35 cellular contexts compared by ENCODE assay signal in the genomic region with DNA sequence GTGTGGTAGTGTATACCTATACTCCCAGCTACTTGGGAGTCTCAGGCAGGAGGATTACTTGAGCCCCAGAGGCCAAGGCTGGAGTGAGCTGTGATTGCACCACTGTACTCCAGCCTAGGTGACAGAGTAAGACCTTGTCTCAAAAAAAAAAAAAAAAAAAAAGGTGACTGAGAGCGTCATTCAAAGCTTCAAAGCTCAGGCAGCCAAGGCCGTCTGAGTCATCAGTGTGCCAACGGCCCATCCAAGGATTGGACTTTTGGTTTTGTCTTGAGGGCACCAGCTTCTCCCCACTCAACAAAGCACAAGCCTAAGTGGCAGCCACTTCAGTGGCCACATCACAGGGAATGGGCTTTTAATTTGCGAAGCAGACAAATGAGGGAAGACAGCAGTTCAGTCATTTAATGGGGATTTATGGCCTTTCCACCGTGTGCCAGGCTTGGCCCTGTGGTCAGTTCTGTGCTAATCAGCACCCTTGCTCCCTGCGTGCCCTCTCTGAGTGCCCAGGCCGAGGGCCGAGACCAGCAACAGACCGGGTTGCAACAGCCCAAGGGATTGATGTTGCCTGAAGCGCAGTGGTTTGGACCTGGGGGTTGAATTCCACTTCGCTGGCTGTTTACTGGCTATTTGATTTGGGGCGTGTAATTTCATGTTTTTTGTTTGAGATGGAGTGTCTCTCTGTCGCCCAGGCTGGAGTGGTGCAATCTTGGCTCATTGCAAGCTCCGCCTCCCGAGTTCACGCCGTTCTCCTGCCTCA. TPM values are rescaled to one million over a fixed set of nuclear protein-coding genes. Genes with fewer than 3 reads are reported as not detected.
DNase-seq lines count a peak whose midpoint lies in the region; ATAC-seq and TF ChIP-seq lines count a peak whose summit lies in the region.
"Had no signal": no experiment of that assay in that cellular context is flagged by ENCODE, and none has a peak within 500 bp of the region (broad histone marks: within the 10 kb centered on the region; RNA-seq: fewer than 3 reads in every experiment).

No MANE protein-coding gene starts in this region.

- TF ChIP-seq POLR2A in HCT116 (IDR thresholded peaks at IDR 0.05; ENCODE audit: borderline replicate concordance, extremely low read depth, insufficient read depth, insufficient read length) (no peak), adrenal gland (IDR thresholded peaks at IDR 0.05) (no peak), prostate gland (IDR thresholded peaks at IDR 0.05) (no peak)

- no peak overlapping the region for H3K4me3 ChIP-seq in HCT116 (replicated peaks in 1 of 2; ENCODE audit: low read depth in 1 of 2, low read length in 2 of 2)
- H3K4me3 ChIP-seq in adrenal gland: no peak overlapping the region
- H3K4me3 ChIP-seq in prostate gland: no peak overlapping the region
- H3K4me3 ChIP-seq in Karpas-422 (ENCODE audit: low read length): no peak overlapping the region
- H3K4me3 ChIP-seq: BLaER1 treated with 17β-estradiol and CSF1 and Interleukin-3, amounts not matched to agents 10 nM and 100 nM; cardiac muscle cell; coronary artery; HAP-1 had no signal

- H3K9me3 ChIP-seq in HCT116 (ENCODE audit: control insufficient read depth in 1 of 2, insufficient read depth in 1 of 2, low read depth in 1 of 2, low read length in 2 of 2): no peaks in the 10 kb centered on the region
- H3K9me3 ChIP-seq in adrenal gland (replicated peaks in 1 of 3): no peaks in the 10 kb centered on the region
- no peaks in the 10 kb centered on the region for H3K9me3 ChIP-seq in prostate gland
- no peaks in the 10 kb centered on the region for H3K9me3 ChIP-seq in Karpas-422 (ENCODE audit: low read length)
- H3K9me3 ChIP-seq: BLaER1 treated with 17β-estradiol and CSF1 and Interleukin-3, amounts not matched to agents 10 nM and 100 nM; HAP-1 had no signal

- no TSS peak for BruUV-seq in HCT116 (replicated peaks; lab: Mats Ljungman, UMichigan)

- H2AFZ ChIP-seq in HCT116 (ENCODE audit: low read depth, low read length, poor library complexity, severe bottlenecking) (no peak overlapping the region), Karpas-422 (ENCODE audit: low read length) (no peak overlapping the region)
- H2AFZ ChIP-seq: parathyroid adenoma had no signal

- ATAC-seq in HCT116 (peak; percentile 52), HG03460 (IDR thresholded peaks at IDR 0.05; ENCODE audit: unreplicated experiment) (no peak)
- ATAC-seq: activated T-cell treated with anti-CD3 and anti-CD28 coated beads, Interleukin-2, amount 50 U/mL, for 4 hours; effector memory CD8-positive, alpha-beta T cell; left ventricle myocardium superior; Panc1; right cardiac atrium; stimulated activated memory B cell treated with anti-CD40 and anti-IgM and Interleukin-4, amounts not matched to agents 10 μg/mL and 1 μg/mL and 100 μg/mL, for 72 hours had no signal

- H3K4me2 ChIP-seq in HCT116 (ENCODE audit: low read length): peak overlapping the region; percentile 37
- no peak overlapping the region for H3K4me2 ChIP-seq in Karpas-422 (ENCODE audit: low read depth, low read length, poor library complexity, severe bottlenecking)
- H3K4me2 ChIP-seq: BLaER1 treated with 17β-estradiol and CSF1 and Interleukin-3, amounts not matched to agents 10 nM and 100 nM had no signal

- H3K27me3 ChIP-seq in HCT116 (ENCODE audit: insufficient read depth, low read length): no peaks in the 10 kb centered on the region
- no peaks in the 10 kb centered on the region for H3K27me3 ChIP-seq in adrenal gland
- no peaks in the 10 kb centered on the region for H3K27me3 ChIP-seq in prostate gland (replicated peaks; ENCODE audit: insufficient read depth)
- no peaks in the 10 kb centered on the region for H3K27me3 ChIP-seq in Karpas-422 (ENCODE audit: low read length)
- H3K27me3 ChIP-seq: BLaER1 treated with 17β-estradiol and CSF1 and Interleukin-3, amounts not matched to agents 10 nM and 100 nM; cardiac muscle cell had no signal

- TF ChIP-seq RAD21 in HCT116 (IDR thresholded peaks at IDR 0.05; ENCODE audit: low read depth): no peak

- H3K27ac ChIP-seq in HCT116 (ENCODE audit: low read depth, low read length): peak overlapping the region; percentile 33; the same call in 1 of the 2 replicates
- peak overlapping the region in 3 of 5 donors; percentile 13 to 87 (median 83) for H3K27ac ChIP-seq in adrenal gland
- no peak overlapping the region for H3K27ac ChIP-seq in prostate gland
- no peak overlapping the region for H3K27ac ChIP-seq in Karpas-422 (ENCODE audit: low read length)
- H3K27ac ChIP-seq: BLaER1 treated with 17β-estradiol and CSF1 and Interleukin-3, amounts not matched to agents 10 nM and 100 nM; cardiac muscle cell; coronary artery; parathyroid adenoma had no signal

- no peaks in the 10 kb centered on the region for H4K20me1 ChIP-seq in HCT116 (ENCODE audit: insufficient read depth)
- no peaks in the 10 kb centered on the region for H4K20me1 ChIP-seq in Karpas-422 (ENCODE audit: insufficient read depth, low read depth, low read length)
- H4K20me1 ChIP-seq: BLaER1 treated with 17β-estradiol and CSF1 and Interleukin-3, amounts not matched to agents 10 nM and 100 nM had no signal

- H3K9ac ChIP-seq in HCT116 (ENCODE audit: low read length) (no peak overlapping the region), Karpas-422 (ENCODE audit: low read length) (no peak overlapping the region)
- H3K9ac ChIP-seq: BLaER1 treated with 17β-estradiol and CSF1 and Interleukin-3, amounts not matched to agents 10 nM and 100 nM; parathyroid adenoma had no signal

- intact Hi-C loops in HCT116 (cut with micrococcal nuclease): no loop called here
- intact Hi-C loops in adrenal gland (cut with DNase I): no loop called here
- intact Hi-C loops in prostate gland (cut with DNase I): no loop called here

- TF ChIP-seq CTCF in HCT116 (IDR thresholded peaks at IDR 0.05 in 2 of 3, conservative IDR thresholded peaks at IDR 0.05 in 1 of 3; ENCODE audit: borderline replicate concordance in 1 of 3, insufficient read depth in 1 of 3, low read depth in 2 of 3, low read length in 2 of 3) (no peak), adrenal gland (IDR thresholded peaks at IDR 0.05) (no peak), prostate gland (IDR thresholded peaks at IDR 0.05) (no peak)

- peaks cover 0 to 2% of the 10 kb centered on the region in 2 experiments; a peak in 2 of 4 replicates for H3K36me3 ChIP-seq in HCT116 (ENCODE audit: control insufficient read depth in 1 of 2, insufficient read depth in 2 of 2, low read length in 2 of 2)
- peaks cover 0 to 5% of the 10 kb centered on the region in 2 donors for H3K36me3 ChIP-seq in adrenal gland (replicated peaks in 1 of 2)
- H3K36me3 ChIP-seq in prostate gland: peaks cover 0 to 3% of the 10 kb centered on the region in 2 donors
- H3K36me3 ChIP-seq in Karpas-422 (ENCODE audit: insufficient read depth, low read length): no peaks in the 10 kb centered on the region
- H3K36me3 ChIP-seq: BLaER1 treated with 17β-estradiol and CSF1 and Interleukin-3, amounts not matched to agents 10 nM and 100 nM had no signal

- no peaks in the 10 kb centered on the region for H3K9me2 ChIP-seq in HCT116 (ENCODE audit: insufficient read depth)
- no peaks in the 10 kb centered on the region for H3K9me2 ChIP-seq in Karpas-422 (replicated peaks; ENCODE audit: insufficient read depth, low read length)

- H3K4me1 ChIP-seq in HCT116 (ENCODE audit: control insufficient read depth in 1 of 2, insufficient read depth in 2 of 2, low read length in 2 of 2) (peaks cover 37 to 40% of the 10 kb centered on the region in 2 experiments), adrenal gland (replicated peaks in 1 of 2) (peaks cover 0 to 14% of the 10 kb centered on the region in 2 donors), prostate gland (replicated peaks) (no peaks in the 10 kb centered on the region), Karpas-422 (ENCODE audit: low read length) (no peaks in the 10 kb centered on the region)
- H3K4me1 ChIP-seq: BLaER1 treated with 17β-estradiol and CSF1 and Interleukin-3, amounts not matched to agents 10 nM and 100 nM; HAP-1; parathyroid adenoma had no signal

- 0 out of 2 replicates have a peak, but pooled peaks cover 6% of the 10 kb centered on the region for H3K79me2 ChIP-seq in HCT116 (ENCODE audit: insufficient read depth, low read length)
- no peaks in the 10 kb centered on the region for H3K79me2 ChIP-seq in Karpas-422 (ENCODE audit: low read length)
- H3K79me2 ChIP-seq: parathyroid adenoma had no signal

- CTCF ChIA-PET in HCT116 (lab: Charles Lee): interaction anchor here (0.6 to 1.5 kb wide), 2 partner anchors 58 to 109 kb away, joined by 3 to 4 read pairs; no protein-coding TSS in a partner anchor

- RAD21 ChIA-PET in HCT116 (lab: Charles Lee; ENCODE audit: low non-redundant PET in 1 of 2, low total read pairs in 2 of 2, uncharacterized antibody in 2 of 2, unreplicated experiment in 2 of 2): interaction anchor here (0.8 to 0.9 kb wide), 2 partner anchors 88 kb away, joined by 4 to 6 read pairs; no protein-coding TSS in a partner anchor

- WGBS in adrenal gland, 4 donors: 63 to 69% (median 67%) methylated on average over 17 of the region's 17 CpGs
- WGBS in prostate gland: 60% methylated on average over 17 of the region's 17 CpGs

- peak; percentile 33 for DNase-seq in HCT116 (ENCODE audit: low read depth, low spot score)
- peak; percentile 69 to 88 (median 85) for DNase-seq in adrenal gland
- peak; percentile 10 for DNase-seq in kidney tubule cell (ENCODE audit: low spot score)
- DNase-seq in prostate gland (ENCODE audit: low spot score): peak; percentile 54
- DNase-seq in amygdala (lab: John Stamatoyannopoulos, UW): no peak
- DNase-seq in iPS-NIHi11 (ENCODE audit: low spot score): no peak
- DNase-seq in Karpas-422: no peak
- DNase-seq: activated CD4-positive, alpha-beta T cell treated with anti-CD3 and anti-CD28 coated beads, Interleukin-2, amount 10 ng/mL, durations not matched to agents 7 days and 5 days; activated naive CD4-positive, alpha-beta T cell; activated T-cell treated with anti-CD3 and anti-CD28 coated beads, Interleukin-2, amount 50 U/mL, for 4 hours; effector memory CD8-positive, alpha-beta T cell; KG1; left ventricle myocardium superior; MV-4-11; NCI-H146; NCI-H510A treated with DMSO at 0.1 percent for 48 hours; SIG-M5; stimulated activated CD4-positive, alpha-beta T cell treated with anti-CD3 and anti-CD28 coated beads, Interleukin-12 subunit alpha, Interleukin-12 subunit beta, amount 100 ng/mL, for 4 hours; stimulated activated CD4-positive, alpha-beta T cell treated with anti-CD3 and anti-CD28 coated beads, Interleukin-4, amount 100 ng/mL, for 24 hours; substantia nigra; SW 1271; T1000 had no signal

- POLR2A ChIA-PET in HCT116 (lab: Charles Lee): interaction anchor here (1.0 kb wide), 1 partner anchor 59 kb away, joined by 3 read pairs; no protein-coding TSS in a partner anchor

RNA-seq across cellular contexts. Expression of a gene that starts 30.2 kb away (rescaled TPM):
- 0.64 TPM for total RNA-seq in HCT116 (2021; ENCODE audit: unreplicated experiment)
- 0.38 and 0.42 TPM in 2 replicates for polyA plus RNA-seq in HCT116 (2012)
- under 1 TPM in 3 of 8 donors, not detected in 5; 0.50 to 0.88 (median 0.57) TPM for total RNA-seq in adrenal gland
- 1 to 10 TPM in 1 of 3 donors, under 1 TPM in 1, not detected in 1; 0.57 to 2.7 TPM for polyA plus RNA-seq in adrenal gland
- total RNA-seq in prostate gland: under 1 TPM in 1 of 2 donors, not detected in 1; 0.36 TPM
- total RNA-seq in Karpas-422 (2014; rRNA removed; shearing (Covaris generic); ENCODE audit: low replicate concordance): not detected in 2 replicates
- total RNA-seq: cardiac muscle cell, fibroblast of lung, left ventricle myocardium superior, mononuclear cell, right cardiac atrium, urinary bladder had no signal
- polyA plus RNA-seq: fibroblast of lung, neural cell, urinary bladder had no signal

RNA-seq across cellular contexts. Expression of a gene that starts 50.0 kb away (rescaled TPM):
- total RNA-seq in HCT116 (2021; ENCODE audit: unreplicated experiment) (not detected), adrenal gland (not detected), prostate gland (1 to 10 TPM in 1 of 2 donors, not detected in 1; 1.9 TPM)
- 0.14 TPM in 1 of 2 replicates, not detected in the other for polyA plus RNA-seq in HCT116 (2012)
- polyA plus RNA-seq in adrenal gland: 1 to 10 TPM in 2 of 3 donors, under 1 TPM in 1; 0.24 to 1.9 (median 1.7) TPM
- not detected in 2 replicates for total RNA-seq in Karpas-422 (2014; rRNA removed; shearing (Covaris generic); ENCODE audit: low replicate concordance)
- total RNA-seq: cardiac muscle cell, fibroblast of lung, left ventricle myocardium superior, mononuclear cell, right cardiac atrium, urinary bladder had no signal
- polyA plus RNA-seq: cardiac muscle cell, fibroblast of lung, neural cell, right cardiac atrium had no signal

Comparison
In these comparisons a context has a peak if more than half of its experiments do, and no peak if none do; other contexts are left out.
1. DNase-seq: peak in HCT116 (single experiment), adrenal gland (7 of 7), kidney tubule cell (single experiment) and prostate gland (single experiment); none in amygdala (0 of 56), iPS-NIHi11 (single experiment) and Karpas-422 (single experiment).
2. H3K27ac ChIP-seq: peak in HCT116 (single experiment) and adrenal gland (3 of 5); none in prostate gland (0 of 2) and Karpas-422 (single experiment).